ENCODE assay signal across 12 cellular contexts in genomic region chr20:3808544-3808943, GRCh38. TPM values are rescaled to one million over a fixed set of nuclear protein-coding genes. Genes with fewer than 3 reads are reported as not detected.
DNase-seq lines count a peak whose midpoint lies in the region; ATAC-seq and TF ChIP-seq lines count a peak whose summit lies in the region.
"Had no signal": no experiment of that assay in that cellular context is flagged by ENCODE, and none has a peak within 500 bp of the region (broad histone marks: within the 10 kb centered on the region; RNA-seq: fewer than 3 reads in every experiment).

No MANE protein-coding gene starts in this region.

- TF ChIP-seq CTCF in fibroblast of lung (conservative IDR thresholded peaks at IDR 0.05 in 1 of 2, IDR thresholded peaks at IDR 0.05 in 1 of 2; ENCODE audit: low read depth in 1 of 2, low read length in 2 of 2): no peak

- no peak overlapping the region for H3K4me3 ChIP-seq in ACC112 (ENCODE audit: low read depth, low read length)
- peak overlapping the region in 3 of 4 experiments; percentile 12 to 30 (median 15) for H3K4me3 ChIP-seq in fibroblast of lung (replicated peaks in 1 of 4; ENCODE audit: control extremely low read depth in 1 of 4, insufficient read depth in 1 of 4, low read depth in 3 of 4, low read length in 4 of 4)
- no peak overlapping the region for H3K4me3 ChIP-seq in rectal smooth muscle tissue (ENCODE audit: low read length)
- H3K4me3 ChIP-seq: BLaER1 had no signal

- H3K27ac ChIP-seq in ACC112 (ENCODE audit: low read depth, low read length): peak overlapping the region; percentile 97
- peak overlapping the region; percentile 98 for H3K27ac ChIP-seq in fibroblast of lung (ENCODE audit: insufficient read depth, low read length)
- H3K27ac ChIP-seq in rectal smooth muscle tissue (ENCODE audit: low read depth, low read length): peak overlapping the region; percentile 96

- peaks cover 72 to 81% (median 77%) of the 10 kb centered on the region in 3 donors for H3K4me1 Mint-ChIP-seq in T-cell

- H3K27me3 ChIP-seq in ACC112 (ENCODE audit: insufficient read depth, low read length) (no peaks in the 10 kb centered on the region), fibroblast of lung (ENCODE audit: control insufficient read depth, insufficient read depth, low read length) (no peaks in the 10 kb centered on the region), rectal smooth muscle tissue (ENCODE audit: control insufficient read depth, insufficient read depth, low read length) (no peaks in the 10 kb centered on the region)
- H3K27me3 ChIP-seq: BLaER1 had no signal

- H3K4me2 ChIP-seq in fibroblast of lung (ENCODE audit: extremely low read depth, insufficient read depth, low read length): peak overlapping the region; percentile 72

- H3K4me1 ChIP-seq in ACC112 (ENCODE audit: control insufficient read depth, insufficient read depth, low read length, unreplicated experiment) (peaks cover 77% of the 10 kb centered on the region), fibroblast of lung (ENCODE audit: control insufficient read depth, extremely low read depth, insufficient read depth, low read length) (peaks cover 52% of the 10 kb centered on the region), rectal smooth muscle tissue (ENCODE audit: control insufficient read depth, insufficient read depth, low read length) (peaks cover 43% of the 10 kb centered on the region)

- H3K27me3 Mint-ChIP-seq in T-cell: no peaks in the 10 kb centered on the region

- H3K36me3 ChIP-seq in ACC112 (ENCODE audit: insufficient read depth, low read length) (peaks cover 11% of the 10 kb centered on the region), fibroblast of lung (ENCODE audit: control insufficient read depth, insufficient read depth, low read length) (peaks cover 23% of the 10 kb centered on the region), rectal smooth muscle tissue (ENCODE audit: control insufficient read depth, insufficient read depth, low read length) (peaks cover 12% of the 10 kb centered on the region)

- peak overlapping the region; percentile 92 to 93 for H3K27ac Mint-ChIP-seq in T-cell

- H2AFZ ChIP-seq in ACC112 (ENCODE audit: low read length, unreplicated experiment) (no peak overlapping the region), fibroblast of lung (ENCODE audit: low read length) (no peak overlapping the region)

- peak overlapping the region in 1 of 3 donors; percentile 37 for H3K4me3 Mint-ChIP-seq in T-cell

- DNase-seq in T-cell (no peak), fibroblast of lung (ENCODE audit: low read depth in 2 of 2) (no peak), DMS79 (lab: John Stamatoyannopoulos, UW) (no peak)
- DNase-seq: NCI-H1436; retina; stimulated activated CD8-positive, alpha-beta memory T cell treated with anti-CD3 and anti-CD28 coated beads, Interleukin-4, amount 100 ng/mL, for 48 hours had no signal

- no peaks in the 10 kb centered on the region for H3K9me3 ChIP-seq in fibroblast of lung (ENCODE audit: control insufficient read depth, insufficient read depth, low read depth, low read length)
- H3K9me3 ChIP-seq: BLaER1 had no signal

- H3K36me3 Mint-ChIP-seq in T-cell: peaks cover 28% of the 10 kb centered on the region

- no peaks in the 10 kb centered on the region for H4K20me1 ChIP-seq in fibroblast of lung (ENCODE audit: control insufficient read depth, extremely low read depth, insufficient read depth, low read length)
- H4K20me1 ChIP-seq: BLaER1 had no signal

- CTCF ChIA-PET in T-cell (lab: Charles Lee): interaction anchor here in 1 of 2 donors (1.3 kb wide), 1 partner anchor 12 kb away, joined by 10 read pairs; the partner anchor contains the start of gene AP5S1

- ATAC-seq in T-cell (replicated peaks in 1 of 4): no peak
- ATAC-seq in GM21619 (IDR thresholded peaks at IDR 0.05; ENCODE audit: unreplicated experiment): no peak
- ATAC-seq in HG02885 (IDR thresholded peaks at IDR 0.05; ENCODE audit: poor library complexity, unreplicated experiment): no peak
- no peak for ATAC-seq in HG02852 (IDR thresholded peaks at IDR 0.05; ENCODE audit: unreplicated experiment)

- H3K9ac ChIP-seq in fibroblast of lung (ENCODE audit: insufficient read depth, low read length): peak overlapping the region; percentile 58
- no peak overlapping the region for H3K9ac ChIP-seq in rectal smooth muscle tissue (ENCODE audit: low read length)
- H3K9ac ChIP-seq: BLaER1 had no signal

- POLR2A ChIA-PET in T-cell (lab: Charles Lee): interaction anchor here in 1 of 2 donors (1.2 kb wide), 1 partner anchor 12 kb away, joined by 13 read pairs; the partner anchor contains the start of gene AP5S1

- H3K79me2 ChIP-seq in ACC112 (ENCODE audit: control insufficient read depth, insufficient read depth, low read length, unreplicated experiment) (peaks cover 8% of the 10 kb centered on the region), fibroblast of lung (ENCODE audit: control insufficient read depth, insufficient read depth, low read length) (peaks cover 6% of the 10 kb centered on the region)

- H3K9me3 Mint-ChIP-seq in T-cell: no peaks in the 10 kb centered on the region

RNA-seq across cellular contexts. Expression of gene AP5S1, which starts 11.8 kb away (rescaled TPM):
- total RNA-seq in T-cell (10 to 100 TPM; 11.5 to 17.3 (median 14.4) TPM), fibroblast of lung (10.0 and 17.8 TPM in 2 replicates)
- polyA plus RNA-seq in fibroblast of lung: 11.8 and 12.2 TPM in 2 replicates
- 18.1 and 21.4 TPM in 2 replicates for polyA plus RNA-seq in fibroblast of lung (2012)
- 64.9 and 68.7 TPM in 2 replicates for polyA minus RNA-seq in fibroblast of lung (ENCODE audit: low replicate concordance)

RNA-seq across cellular contexts. Expression of gene CDC25B, which starts 12.4 kb away (rescaled TPM):
- total RNA-seq in T-cell (100 to 1,000 TPM; 216 to 409 (median 401) TPM), fibroblast of lung (49.3 and 62.1 TPM in 2 replicates)
- polyA plus RNA-seq in fibroblast of lung: 38.2 and 86.1 TPM in 2 replicates
- 51.8 and 121 TPM in 2 replicates for polyA plus RNA-seq in fibroblast of lung (2012)
- polyA minus RNA-seq in fibroblast of lung (ENCODE audit: low replicate concordance): 88.0 and 238 TPM in 2 replicates

RNA-seq across cellular contexts. Expression of gene CENPB, which starts 22.0 kb away (rescaled TPM):
- total RNA-seq in T-cell: 10 to 100 TPM; 37.0 to 79.0 (median 60.8) TPM
- total RNA-seq in fibroblast of lung: 106 TPM in 2 replicates
- 32.6 and 52.7 TPM in 2 replicates for polyA plus RNA-seq in fibroblast of lung
- 71.6 and 118 TPM in 2 replicates for polyA plus RNA-seq in fibroblast of lung (2012)
- 78.5 and 104 TPM in 2 replicates for polyA minus RNA-seq in fibroblast of lung (ENCODE audit: low replicate concordance)

RNA-seq across cellular contexts. Expression of gene SPEF1, which starts 27.3 kb away (rescaled TPM):
- total RNA-seq in T-cell: under 1 TPM in 1 of 5 donors, not detected in 4; 0.16 TPM
- under 0.01 and 0.17 TPM in 2 replicates for total RNA-seq in fibroblast of lung
- 0.06 and 0.07 TPM in 2 replicates for polyA plus RNA-seq in fibroblast of lung
- 0.09 and 0.10 TPM in 2 replicates for polyA plus RNA-seq in fibroblast of lung (2012)
- not detected in 2 replicates for polyA minus RNA-seq in fibroblast of lung (ENCODE audit: low replicate concordance)

RNA-seq across cellular contexts. Expression of gene MAVS, which starts 38.1 kb away (rescaled TPM):
- total RNA-seq in T-cell (10 to 100 TPM; 25.7 to 46.9 (median 43.3) TPM), fibroblast of lung (12.1 and 15.9 TPM in 2 replicates)
- 14.4 and 16.4 TPM in 2 replicates for polyA plus RNA-seq in fibroblast of lung
- polyA plus RNA-seq in fibroblast of lung (2012): 19.7 and 22.1 TPM in 2 replicates
- 64.7 and 74.2 TPM in 2 replicates for polyA minus RNA-seq in fibroblast of lung (ENCODE audit: low replicate concordance)

Comparison
In these comparisons a context has a peak if more than half of its experiments do, and no peak if none do; other contexts are left out.
1. H3K4me3 ChIP-seq: peak in fibroblast of lung (3 of 4); none in ACC112 (single experiment) and rectal smooth muscle tissue (single experiment).
2. Peak in every context shown above with its lines, with median percentiles within 50 percentile points of each other: H3K27ac ChIP-seq.